In the genomic region with DNA sequence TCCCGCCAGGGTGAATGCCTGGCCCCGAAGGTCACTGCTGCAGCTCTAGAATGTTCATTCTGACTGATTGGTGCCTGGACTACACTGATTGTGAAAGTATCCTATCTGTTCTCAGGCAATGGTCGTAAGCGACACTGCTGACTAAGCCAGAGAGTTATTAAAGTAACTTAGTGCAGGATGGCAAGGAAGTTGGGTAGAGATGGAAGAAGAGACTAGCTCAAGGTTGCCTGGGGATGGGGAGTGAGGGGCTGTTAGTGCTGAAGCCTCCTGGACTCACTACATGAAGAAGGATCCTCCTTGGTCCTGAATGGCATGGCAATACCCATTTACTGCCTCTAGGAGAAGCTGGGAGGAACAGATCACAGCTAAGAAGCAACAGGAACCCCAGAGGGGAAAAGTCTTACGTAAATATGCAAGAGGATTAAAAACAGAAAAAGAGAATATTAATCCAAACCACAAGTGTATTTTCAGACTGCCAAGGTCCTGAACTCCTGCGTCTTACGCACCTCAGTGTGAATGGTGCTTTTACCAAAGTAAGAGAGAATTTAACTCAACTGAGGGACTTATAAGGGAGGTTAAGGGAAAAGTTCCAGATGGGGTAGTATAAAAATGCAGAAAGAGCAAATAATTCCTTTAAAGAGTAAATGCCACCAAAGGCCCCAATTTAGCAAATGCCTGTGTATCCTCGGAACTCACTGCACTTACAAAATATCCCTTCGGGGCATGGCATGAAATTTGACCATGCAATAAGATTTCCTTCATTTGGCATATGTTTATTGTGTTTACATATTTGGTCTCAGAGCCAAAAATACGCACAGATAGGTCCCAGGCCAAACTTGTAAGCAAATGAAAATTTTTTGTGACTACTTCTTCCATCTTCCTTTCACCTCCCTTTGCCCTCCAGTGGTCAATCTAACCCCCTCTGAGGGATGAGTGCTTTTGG, we compare ENCODE assay signal across 11 cellular contexts.
DNase-seq lines count a peak whose midpoint lies in the region; ATAC-seq, FAIRE-seq and TF ChIP-seq lines count a peak whose summit lies in the region.
"Had no signal": no experiment of that assay in that cellular context is flagged by ENCODE, and none has a peak within 500 bp of the region (broad histone marks: within the 10 kb centered on the region; RNA-seq: fewer than 3 reads in every experiment).

No MANE protein-coding gene starts in this region.

- H3K14ac ChIP-seq in H1 (ENCODE audit: insufficient read length), result no peak overlapping the region

- H4K5ac ChIP-seq in H1 (ENCODE audit: insufficient read length, low read depth, low read length), result no peak overlapping the region

- no peaks in the 10 kb centered on the region for H4K20me1 ChIP-seq in H1 (replicated peaks in 1 of 2; ENCODE audit: control insufficient read depth in 1 of 2, insufficient read depth in 2 of 2, low read length in 2 of 2)

- no peak overlapping the region for H4K8ac ChIP-seq in H1 (ENCODE audit: extremely low read depth, insufficient read depth, low read length)

- H3K79me2 ChIP-seq in H1 (ENCODE audit: control insufficient read depth in 1 of 2, insufficient read depth in 2 of 2, low read length in 2 of 2), result no peaks in the 10 kb centered on the region

- H2BK15ac ChIP-seq in H1 (ENCODE audit: low read length), result no peak overlapping the region

- no peak overlapping the region for H3K4me2 ChIP-seq in H1 (ENCODE audit: insufficient read depth in 1 of 2, low read depth in 2 of 2, low read length in 2 of 2)

- DNase-seq in MG63 (peak; percentile 56), H1 (ENCODE audit: low read depth in 1 of 2, low spot score in 2 of 2) (peak in 1 of 2 experiments; percentile 42), progenitor cell of endocrine pancreas (ENCODE audit: low spot score, unreplicated experiment) (no peak), globus pallidus (ENCODE audit: low spot score) (no peak), NCI-H1694 treated with DMSO at 0.1 percent for 48 hours (lab: John Stamatoyannopoulos, UW) (no peak), NCI-H187 (lab: John Stamatoyannopoulos, UW) (no peak)
- DNase-seq: activated CD4-positive, alpha-beta T cell treated with anti-CD3 and anti-CD28 coated beads, Interleukin-2, amount 10 ng/mL, durations not matched to agents 24 days and 14 days; immature natural killer cell had no signal

- peak in 1 of 2 experiments; percentile 29; a peak in 1 of 4 replicates for TF ChIP-seq RAD21 in H1 (IDR thresholded peaks at IDR 0.05 in 1 of 2, conservative IDR thresholded peaks at IDR 0.05 in 1 of 2; ENCODE audit: low read depth in 2 of 2, low read length in 2 of 2)

- no peaks in the 10 kb centered on the region for H3K36me3 Mint-ChIP-seq in progenitor cell of endocrine pancreas (ENCODE audit: insufficient read depth)
- H3K36me3 Mint-ChIP-seq: immature natural killer cell had no signal

- no peak overlapping the region for H2BK120ac ChIP-seq in H1 (replicated peaks; ENCODE audit: low read depth, low read length)

- no peaks in the 10 kb centered on the region for H3K79me1 ChIP-seq in H1 (ENCODE audit: low read depth, low read length)

- no peak overlapping the region for H3K9ac ChIP-seq in H1 (replicated peaks in 1 of 4; ENCODE audit: extremely low read depth in 1 of 4, low read depth in 3 of 4, low read length in 3 of 4)

- 0 out of 2 replicates have a peak overlapping the region, but pooled peaks have one; percentile 26 for H2AFZ ChIP-seq in H1 (ENCODE audit: low read length)

- peak; percentile 72 for FAIRE-seq in H1 (lab: Jason Lieb, UNC)
- FAIRE-seq: H54 had no signal

- no peak overlapping the region for H3K4me3 Mint-ChIP-seq in progenitor cell of endocrine pancreas (ENCODE audit: low read depth)
- H3K4me3 Mint-ChIP-seq: activated CD4-positive, alpha-beta T cell treated with anti-CD3 and anti-CD28 coated beads, Interleukin-2, amount 10 ng/mL, durations not matched to agents 24 days and 14 days; immature natural killer cell had no signal

- H3K4me1 ChIP-seq in H1 (replicated peaks in 1 of 4; ENCODE audit: control insufficient read depth in 3 of 4, insufficient read depth in 4 of 4, low read length in 3 of 4), result peaks cover 0 to 5% (median 2%) of the 10 kb centered on the region in 4 experiments; a peak in 5 of 7 replicates

- 85% methylated on average over 10 of the region's 10 CpGs; no CpG with 5 or more reads in 1 of the 2 experiments for WGBS in H1 (ENCODE audit: extremely low coverage in 1 of 2, insufficient coverage in 1 of 2, insufficient read length in 1 of 2, insufficient replicate concordance in 2 of 2, low coverage in 1 of 2, low lambda C conversion rate in 2 of 2, missing lambda C conversion rate in 1 of 2), 2 experiments

- H3K27ac ChIP-seq in H1 (ENCODE audit: low read depth, low read length), result no peak overlapping the region

- no peak for TF ChIP-seq EP300 in H1 (IDR thresholded peaks at IDR 0.05; ENCODE audit: borderline replicate concordance in 1 of 2, low read depth in 2 of 2, low read length in 2 of 2)

- no peak overlapping the region for H3K27ac Mint-ChIP-seq in progenitor cell of endocrine pancreas
- H3K27ac Mint-ChIP-seq: activated CD4-positive, alpha-beta T cell treated with anti-CD3 and anti-CD28 coated beads, Interleukin-2, amount 10 ng/mL, durations not matched to agents 24 days and 14 days; immature natural killer cell had no signal

- peaks cover 10% of the 10 kb centered on the region for H3K4me1 Mint-ChIP-seq in progenitor cell of endocrine pancreas (ENCODE audit: low read depth)
- H3K4me1 Mint-ChIP-seq: activated CD4-positive, alpha-beta T cell treated with anti-CD3 and anti-CD28 coated beads, Interleukin-2, amount 10 ng/mL, durations not matched to agents 24 days and 14 days; immature natural killer cell had no signal

- no peak overlapping the region for H3K18ac ChIP-seq in H1 (ENCODE audit: extremely low read depth, low read length)

- H3K23ac ChIP-seq in H1 (ENCODE audit: insufficient read length), result no peak overlapping the region

- H2BK5ac ChIP-seq in H1 (ENCODE audit: low read depth, low read length), result no peak overlapping the region

- no peak overlapping the region for H4K91ac ChIP-seq in H1 (replicated peaks; ENCODE audit: insufficient read length, low read length)

- no peaks in the 10 kb centered on the region; the same call in 1 of the 2 replicates for H3K9me3 ChIP-seq in MG63
- no peaks in the 10 kb centered on the region for H3K9me3 ChIP-seq in H1 (ENCODE audit: insufficient read depth in 2 of 2, low read depth in 1 of 2, low read length in 1 of 2)

- TF ChIP-seq CTCF in GM12875 (IDR thresholded peaks at IDR 0.05; ENCODE audit: borderline replicate concordance, insufficient read depth, low read depth, low read length) (peak; percentile 38; the same call in 1 of the 2 replicates), H1 (IDR thresholded peaks at IDR 0.05; ENCODE audit: control extremely low read depth in 1 of 3, insufficient read depth in 1 of 3, low read depth in 1 of 3, low read length in 3 of 3) (peak in 2 of 3 experiments; percentile 38 to 52; a peak in 3 of 4 replicates), progenitor cell of endocrine pancreas (IDR thresholded peaks at IDR 0.05; ENCODE audit: unreplicated experiment) (peak; percentile 29)

- H3K36me3 ChIP-seq in MG63 (no peaks in the 10 kb centered on the region), H1 (ENCODE audit: control insufficient read depth in 2 of 4, insufficient read depth in 4 of 4, low read length in 3 of 4) (no peaks in the 10 kb centered on the region)

- H2AK5ac ChIP-seq in H1 (ENCODE audit: low read depth, low read length), result no peak overlapping the region

- POLR2A ChIA-PET in H1 (lab: Charles Lee; ENCODE audit: partially characterized antibody), result interaction anchor here (1.0 kb wide), 1 partner anchor 32 kb away, joined by 3 read pairs; no protein-coding TSS in a partner anchor

- H3K4ac ChIP-seq in H1 (replicated peaks; ENCODE audit: insufficient read length, low read depth, low read length), result no peak overlapping the region

- peaks cover 3% of the 10 kb centered on the region for H3K27me3 Mint-ChIP-seq in progenitor cell of endocrine pancreas

- TF ChIP-seq POLR2A in H1 (IDR thresholded peaks at IDR 0.05; ENCODE audit: control extremely low read depth in 1 of 2, low read depth in 2 of 2, low read length in 2 of 2), result no peak

- H3K23me2 ChIP-seq in H1 (ENCODE audit: low read depth, low read length), result no peaks in the 10 kb centered on the region

- 0 out of 2 replicates have a peak overlapping the region, but pooled peaks have one; percentile 21 for H2BK12ac ChIP-seq in H1 (ENCODE audit: low read depth, low read length)

- CTCF ChIA-PET in H1 (lab: Charles Lee; ENCODE audit: partially characterized antibody), result interaction anchor here (0.7 to 1.4 kb wide), 14 partner anchors 8 to 172 kb away, joined by 3 to 6 read pairs (median 4); no protein-coding TSS in a partner anchor

- 0 out of 2 replicates have a peak overlapping the region, but pooled peaks have one; percentile 76 for H2BK20ac ChIP-seq in H1 (ENCODE audit: low read length)

- no peak for ATAC-seq in GM19328 (IDR thresholded peaks at IDR 0.05; ENCODE audit: unreplicated experiment)

- no peak overlapping the region for H3K56ac ChIP-seq in H1 (replicated peaks; ENCODE audit: insufficient read length, low read depth, low read length)

- no peaks in the 10 kb centered on the region; the same call in 1 of the 2 replicates for H3K27me3 ChIP-seq in MG63
- H3K27me3 ChIP-seq in H1 (replicated peaks in 1 of 4; ENCODE audit: control insufficient read depth in 3 of 4, extremely low read depth in 1 of 4, insufficient read depth in 3 of 4, low read length in 3 of 4), result no peaks in the 10 kb centered on the region

- H3K4me3 ChIP-seq in GM12875 (ENCODE audit: low read depth, low read length) (no peak overlapping the region), MG63 (no peak overlapping the region), H1 (ENCODE audit: extremely low read depth in 1 of 4, insufficient read depth in 2 of 4, low read depth in 3 of 4, low read length in 4 of 4) (no peak overlapping the region)

- H3K9me3 Mint-ChIP-seq in progenitor cell of endocrine pancreas (ENCODE audit: low read depth), result no peaks in the 10 kb centered on the region
- H3K9me3 Mint-ChIP-seq: activated CD4-positive, alpha-beta T cell treated with anti-CD3 and anti-CD28 coated beads, Interleukin-2, amount 10 ng/mL, durations not matched to agents 24 days and 14 days; immature natural killer cell had no signal

TF ChIP-seq in H1, 55 proteins besides CTCF, POLR2A, EP300 and RAD21 (continues in another document):
- no peak for TF ChIP-seq KDM4A (IDR thresholded peaks at IDR 0.05; ENCODE audit: low read depth, low read length, severe bottlenecking)
- no peak for TF ChIP-seq RBBP5 (IDR thresholded peaks at IDR 0.05; ENCODE audit: borderline replicate concordance, low read depth, low read length)
- TF ChIP-seq, protein P1, sequence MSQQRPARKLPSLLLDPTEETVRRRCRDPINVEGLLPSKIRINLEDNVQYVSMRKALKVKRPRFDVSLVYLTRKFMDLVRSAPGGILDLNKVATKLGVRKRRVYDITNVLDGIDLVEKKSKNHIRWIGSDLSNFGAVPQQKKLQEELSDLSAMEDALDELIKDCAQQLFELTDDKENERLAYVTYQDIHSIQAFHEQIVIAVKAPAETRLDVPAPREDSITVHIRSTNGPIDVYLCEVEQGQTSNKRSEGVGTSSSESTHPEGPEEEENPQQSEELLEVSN (IDR thresholded peaks at IDR 0.05), result no peak
- no peak for TF ChIP-seq RFX5 (IDR thresholded peaks at IDR 0.05; ENCODE audit: borderline replicate concordance, low read depth, low read length)
- TF ChIP-seq TBP (IDR thresholded peaks at IDR 0.05; ENCODE audit: low read depth, low read length), result no peak
- no peak for TF ChIP-seq PHF8 (conservative IDR thresholded peaks at IDR 0.05; ENCODE audit: low read depth, low read length)
